Comparison of ENCODE assay signal across 9 cellular contexts in genomic region chr11:112128483-112129121, GRCh38. TPM values are rescaled to one million over a fixed set of nuclear protein-coding genes. Genes with fewer than 3 reads are reported as not detected.
DNase-seq lines count a peak whose midpoint lies in the region; ATAC-seq and TF ChIP-seq lines count a peak whose summit lies in the region.
"Had no signal": no experiment of that assay in that cellular context is flagged by ENCODE, and none has a peak within 500 bp of the region (broad histone marks: within the 10 kb centered on the region; RNA-seq: fewer than 3 reads in every experiment).

No MANE protein-coding gene starts in this region.

- H3K27me3 ChIP-seq in MG63: no peaks in the 10 kb centered on the region

- DNase-seq in AG08396 (ENCODE audit: low spot score) (peak; percentile 67), MG63 (peak; percentile 82), amniotic epithelial cell (ENCODE audit: low read depth) (peak; percentile 74), left colon (peak; percentile 89 to 92), ecto neural progenitor cell (ENCODE audit: low spot score) (no peak), NCI-H526 treated with DMSO at 0.1 percent for 48 hours (lab: John Stamatoyannopoulos, UW) (no peak), OCI-LY7 (ENCODE audit: low spot score) (no peak)
- DNase-seq: effector memory CD8-positive, alpha-beta T cell had no signal

- POLR2A ChIA-PET in OCI-LY7 (lab: Charles Lee): interaction anchor here (0.7 to 1.0 kb wide), 2 partner anchors 16 to 387 kb away, joined by 3 to 4 read pairs; no protein-coding TSS in a partner anchor

- H3K4me3 ChIP-seq in MG63 (no peak overlapping the region), OCI-LY7 (ENCODE audit: low read depth, low read length, poor library complexity, severe bottlenecking) (no peak overlapping the region)

- no TSS peak for BruUV-seq in OCI-LY7 (replicated peaks; lab: Mats Ljungman, UMichigan)

- H3K4me1 ChIP-seq in OCI-LY7 (ENCODE audit: insufficient read depth, low read length, poor library complexity, severe bottlenecking): no peaks in the 10 kb centered on the region

- H3K36me3 ChIP-seq in MG63 (no peaks in the 10 kb centered on the region), OCI-LY7 (ENCODE audit: insufficient read depth, low read length) (no peaks in the 10 kb centered on the region)

- no peaks in the 10 kb centered on the region for H4K20me1 ChIP-seq in OCI-LY7 (ENCODE audit: insufficient read depth, low read length)

- intact Hi-C loops in left colon (cut with DNase I, micrococcal nuclease) (no loop called here), OCI-LY7 (cut with micrococcal nuclease; ENCODE audit: unreplicated experiment) (no loop called here)

- no peak overlapping the region for H2AFZ ChIP-seq in OCI-LY7 (ENCODE audit: low read length)

- H3K27ac ChIP-seq in OCI-LY7 (ENCODE audit: low read depth, low read length, poor library complexity, severe bottlenecking): no peak overlapping the region

- H3K9me2 ChIP-seq in OCI-LY7 (ENCODE audit: insufficient read depth, low read length): no peaks in the 10 kb centered on the region

- H3K9me3 ChIP-seq in MG63 (no peaks in the 10 kb centered on the region), OCI-LY7 (ENCODE audit: low read length) (no peaks in the 10 kb centered on the region)

- ATAC-seq in left colon (peak; percentile 72), GM19035 (IDR thresholded peaks at IDR 0.05; ENCODE audit: unreplicated experiment) (no peak)
- ATAC-seq: effector memory CD8-positive, alpha-beta T cell had no signal

- H3K4me2 ChIP-seq in OCI-LY7 (ENCODE audit: low read length): no peak overlapping the region

- H3K79me2 ChIP-seq in OCI-LY7 (ENCODE audit: insufficient read depth, low read depth, low read length): no peaks in the 10 kb centered on the region

- no peak for TF ChIP-seq CTCF in OCI-LY7 (conservative IDR thresholded peaks at IDR 0.05; ENCODE audit: low read length)

- CTCF ChIA-PET in OCI-LY7 (lab: Charles Lee; ENCODE audit: unreplicated experiment): no interaction called here

RNA-seq across cellular contexts. Expression of gene IL18, which starts 35.3 kb away (rescaled TPM):
- 73.8 and 92.8 TPM in 2 replicates for total RNA-seq in MG63 (2014; rRNA removed; shearing (Covaris generic); ENCODE audit: low replicate concordance)
- total RNA-seq in left colon (100 to 1,000 TPM in 1 of 2 donors, 10 to 100 TPM in 1; 74.7 to 154 TPM), OCI-LY7 (2022) (not detected in 2 replicates)
- not detected in 2 replicates for total RNA-seq in OCI-LY7 (2014; rRNA removed; shearing (Covaris generic))

RNA-seq across cellular contexts. Expression of gene TEX12, which starts 38.6 kb away (rescaled TPM):
- total RNA-seq in MG63 (2014; rRNA removed; shearing (Covaris generic); ENCODE audit: low replicate concordance): not detected in 2 replicates
- total RNA-seq in left colon (under 1 TPM; 0.31 to 0.39 TPM), OCI-LY7 (2022) (0.50 and 0.59 TPM in 2 replicates)
- 0.44 and 0.72 TPM in 2 replicates for total RNA-seq in OCI-LY7 (2014; rRNA removed; shearing (Covaris generic))

RNA-seq across cellular contexts. Expression of gene SDHD, which starts 41.9 kb away (rescaled TPM):
- total RNA-seq in MG63 (2014; rRNA removed; shearing (Covaris generic); ENCODE audit: low replicate concordance): 188 and 203 TPM in 2 replicates
- 100 to 1,000 TPM; 215 to 252 TPM for total RNA-seq in left colon
- 43.5 and 58.8 TPM in 2 replicates for total RNA-seq in OCI-LY7 (2014; rRNA removed; shearing (Covaris generic))
- 77.1 and 85.6 TPM in 2 replicates for total RNA-seq in OCI-LY7 (2022)

RNA-seq across cellular contexts. Expression of gene TIMM8B, which starts 42.0 kb away (rescaled TPM):
- total RNA-seq in MG63 (2014; rRNA removed; shearing (Covaris generic); ENCODE audit: low replicate concordance): 38.3 and 47.0 TPM in 2 replicates
- 10 to 100 TPM; 49.1 to 65.1 TPM for total RNA-seq in left colon
- total RNA-seq in OCI-LY7 (2014; rRNA removed; shearing (Covaris generic)): 71.3 and 94.3 TPM in 2 replicates
- total RNA-seq in OCI-LY7 (2022): 41.3 and 58.2 TPM in 2 replicates

RNA-seq across cellular contexts. Expression of gene BCO2, which starts 46.7 kb away (rescaled TPM):
- total RNA-seq in MG63 (2014; rRNA removed; shearing (Covaris generic); ENCODE audit: low replicate concordance): 0.54 and 1.1 TPM in 2 replicates
- 1 to 10 TPM; 3.4 to 4.3 TPM for total RNA-seq in left colon
- total RNA-seq in OCI-LY7 (2014; rRNA removed; shearing (Covaris generic)): 0.60 and 1.4 TPM in 2 replicates
- 0.90 and 1.2 TPM in 2 replicates for total RNA-seq in OCI-LY7 (2022)

Comparison
In these comparisons a context has a peak if more than half of its experiments do, and no peak if none do; other contexts are left out.
1. DNase-seq: peak in AG08396 (single experiment), MG63 (single experiment), amniotic epithelial cell (single experiment) and left colon (2 of 2); none in ecto neural progenitor cell (single experiment), NCI-H526 treated with DMSO at 0.1 percent for 48 hours (single experiment) and OCI-LY7 (single experiment).
2. RNA of gene IL18, which starts 35.3 kb away (total RNA-seq): 74.7 to 154 TPM in left colon and 73.8 to 92.8 TPM in MG63; not detected in OCI-LY7; every median in the first group is over 10 times any median in the second.